ENCODE assay signal across 11 cellular contexts in the genomic region with DNA sequence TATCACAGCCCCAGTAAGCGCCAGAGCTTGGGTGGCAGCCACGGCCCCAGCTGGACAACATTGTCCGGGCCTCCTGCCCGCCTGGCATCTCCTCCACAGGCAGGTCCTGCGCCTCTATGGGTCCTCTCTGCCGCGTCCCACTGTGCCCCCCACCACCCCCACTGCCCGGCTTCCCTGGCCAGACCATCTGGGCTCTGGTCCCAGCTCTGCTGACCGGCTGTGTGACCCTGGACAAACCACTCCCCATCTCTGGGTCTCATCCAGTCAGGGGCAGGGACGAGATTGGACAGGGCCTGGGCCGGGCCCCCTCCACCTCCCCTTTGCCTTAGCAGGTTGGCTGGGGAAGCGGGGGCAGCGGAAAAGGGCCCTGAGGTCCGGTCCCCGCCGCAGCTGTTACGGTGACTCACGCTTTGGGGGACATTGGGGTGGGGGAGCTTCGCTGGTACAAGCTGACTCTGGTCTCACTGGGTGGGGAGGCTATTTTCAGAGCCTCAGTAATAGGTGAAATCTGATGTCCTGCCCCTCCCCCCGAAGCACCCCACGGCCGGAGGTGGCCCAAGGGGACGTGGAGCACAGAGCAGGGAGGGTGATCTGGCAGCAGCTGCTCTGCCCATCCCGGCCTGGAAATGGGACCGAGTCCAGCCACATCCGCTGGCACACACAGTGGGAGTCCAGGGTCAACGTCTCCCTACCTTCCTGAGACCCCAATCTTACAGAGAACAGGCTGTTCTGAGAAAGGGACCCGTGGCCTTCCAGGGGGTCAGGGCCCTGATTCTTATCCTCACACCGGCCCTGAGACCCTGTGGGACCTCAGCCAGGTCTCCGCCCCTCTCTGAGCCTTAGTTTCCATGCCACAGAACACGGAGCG. TPM values are rescaled to one million over a fixed set of nuclear protein-coding genes. Genes with fewer than 3 reads are reported as not detected.
DNase-seq lines count a peak whose midpoint lies in the region; ATAC-seq and TF ChIP-seq lines count a peak whose summit lies in the region.
"Had no signal": no experiment of that assay in that cellular context is flagged by ENCODE, and none has a peak within 500 bp of the region (broad histone marks: within the 10 kb centered on the region; RNA-seq: fewer than 3 reads in every experiment).

No MANE protein-coding gene starts in this region.

- H3K27ac ChIP-seq in brain microvascular endothelial cell: peak overlapping the region; percentile 6

- no peaks in the 10 kb centered on the region for H3K36me3 ChIP-seq in brain microvascular endothelial cell (replicated peaks)

- no peaks in the 10 kb centered on the region for H3K36me3 Mint-ChIP-seq in activated CD8-positive, alpha-beta memory T cell treated with anti-CD3 and anti-CD28 coated beads, Interleukin-2, amount 10 ng/mL, durations not matched to agents 7 days and 5 days

- no peaks in the 10 kb centered on the region for H3K9me3 Mint-ChIP-seq in activated CD8-positive, alpha-beta memory T cell treated with anti-CD3 and anti-CD28 coated beads, Interleukin-2, amount 10 ng/mL, durations not matched to agents 7 days and 5 days (ENCODE audit: low read depth)

- peak; percentile 81 for ATAC-seq in left ventricle myocardium superior
- ATAC-seq in activated CD8-positive, alpha-beta memory T cell treated with anti-CD3 and anti-CD28 coated beads, Interleukin-2, amount 10 ng/mL, durations not matched to agents 7 days and 5 days: no peak
- no peak for ATAC-seq in GM18502 (IDR thresholded peaks at IDR 0.05; ENCODE audit: poor library complexity, unreplicated experiment)

- H3K27me3 Mint-ChIP-seq in activated CD8-positive, alpha-beta memory T cell treated with anti-CD3 and anti-CD28 coated beads, Interleukin-2, amount 10 ng/mL, durations not matched to agents 7 days and 5 days: no peaks in the 10 kb centered on the region

- intact Hi-C loops in left ventricle myocardium superior (cut with micrococcal nuclease) (no loop called here), posterior cingulate gyrus (cut with DNase I) (no loop called here)

- CTCF ChIA-PET in activated CD8-positive, alpha-beta memory T cell treated with anti-CD3 and anti-CD28 coated beads, Interleukin-2, amount 10 ng/mL, durations not matched to agents 7 days and 5 days (lab: Charles Lee): interaction anchor here (0.7 kb wide), 1 partner anchor 698 kb away, joined by 3 read pairs; no protein-coding TSS in a partner anchor

- H3K4me1 Mint-ChIP-seq in activated CD8-positive, alpha-beta memory T cell treated with anti-CD3 and anti-CD28 coated beads, Interleukin-2, amount 10 ng/mL, durations not matched to agents 7 days and 5 days: peaks cover 6% of the 10 kb centered on the region

- in situ Hi-C loops in brain microvascular endothelial cell (cut with HindIII; ENCODE audit: low pct_ligation_motif_present, low sequenced_read_pairs): no loop called here

- H3K27ac Mint-ChIP-seq in activated CD8-positive, alpha-beta memory T cell treated with anti-CD3 and anti-CD28 coated beads, Interleukin-2, amount 10 ng/mL, durations not matched to agents 7 days and 5 days: no peak overlapping the region

- no peak overlapping the region for H3K4me3 Mint-ChIP-seq in activated CD8-positive, alpha-beta memory T cell treated with anti-CD3 and anti-CD28 coated beads, Interleukin-2, amount 10 ng/mL, durations not matched to agents 7 days and 5 days

- peak in 13 of 14 donors; percentile 39 to 94 (median 81) for DNase-seq in C1 segment of cervical spinal cord (lab: John Stamatoyannopoulos, UW)
- DNase-seq in brain microvascular endothelial cell: no peak
- peak; percentile 91 for DNase-seq in left ventricle myocardium superior
- DNase-seq in posterior cingulate gyrus: peak; percentile 71 to 97 (median 85)
- no peak for DNase-seq in activated effector memory CD4-positive, alpha-beta T cell treated with anti-CD3 and anti-CD28 coated beads, Interleukin-2, amount 50 U/mL, for 16 hours
- no peak for DNase-seq in activated CD8-positive, alpha-beta memory T cell treated with anti-CD3 and anti-CD28 coated beads, Interleukin-2, amount 10 ng/mL, durations not matched to agents 7 days and 5 days
- DNase-seq in activated CD4-positive, CD25-positive, alpha-beta regulatory T cell treated with anti-CD3 and anti-CD28 coated beads, Interleukin-2, amount 50 U/mL, for 72 hours: no peak
- DNase-seq: activated CD4-positive, alpha-beta T cell treated with anti-CD3 and anti-CD28 coated beads for 4 hours; NCI-H446 treated with DMSO at 0.1 percent for 48 hours; stimulated activated CD4-positive, alpha-beta T cell treated with anti-CD3 and anti-CD28 coated beads, Interleukin-4, amount 100 ng/mL, for 4 hours had no signal

- TF ChIP-seq CTCF in brain microvascular endothelial cell (IDR thresholded peaks at IDR 0.05; ENCODE audit: low read depth, low read length, missing control alignments): no peak

- H3K27me3 ChIP-seq in brain microvascular endothelial cell (replicated peaks): no peaks in the 10 kb centered on the region

- H3K4me3 ChIP-seq in brain microvascular endothelial cell (ENCODE audit: low read depth, low read length): peak overlapping the region; percentile 5

RNA-seq across cellular contexts. Expression of a gene that starts 9.1 kb away (rescaled TPM):
- 178 TPM for total RNA-seq in left ventricle myocardium superior
- total RNA-seq in activated CD8-positive, alpha-beta memory T cell treated with anti-CD3 and anti-CD28 coated beads, Interleukin-2, amount 10 ng/mL, durations not matched to agents 7 days and 5 days: 10 to 100 TPM; 14.0 to 15.1 TPM

Comparison
In these comparisons a context has a peak if more than half of its experiments do, and no peak if none do; other contexts are left out.
1. DNase-seq: peak in C1 segment of cervical spinal cord (13 of 14), left ventricle myocardium superior (single experiment) and posterior cingulate gyrus (10 of 10); none in brain microvascular endothelial cell (single experiment), activated effector memory CD4-positive, alpha-beta T cell treated with anti-CD3 and anti-CD28 coated beads, Interleukin-2, amount 50 U/mL, for 16 hours (single experiment), activated CD8-positive, alpha-beta memory T cell treated with anti-CD3 and anti-CD28 coated beads, Interleukin-2, amount 10 ng/mL, durations not matched to agents 7 days and 5 days (single experiment) and activated CD4-positive, CD25-positive, alpha-beta regulatory T cell treated with anti-CD3 and anti-CD28 coated beads, Interleukin-2, amount 50 U/mL, for 72 hours (single experiment).
2. RNA of a gene that starts 9.1 kb away (total RNA-seq): 178 TPM in left ventricle myocardium superior (single experiment); 14.0 to 15.1 TPM in activated CD8-positive, alpha-beta memory T cell treated with anti-CD3 and anti-CD28 coated beads, Interleukin-2, amount 10 ng/mL, durations not matched to agents 7 days and 5 days; every median in the first group is over 10 times any median in the second.